ENCODE assay signal across 15 cellular contexts in the genomic region with DNA sequence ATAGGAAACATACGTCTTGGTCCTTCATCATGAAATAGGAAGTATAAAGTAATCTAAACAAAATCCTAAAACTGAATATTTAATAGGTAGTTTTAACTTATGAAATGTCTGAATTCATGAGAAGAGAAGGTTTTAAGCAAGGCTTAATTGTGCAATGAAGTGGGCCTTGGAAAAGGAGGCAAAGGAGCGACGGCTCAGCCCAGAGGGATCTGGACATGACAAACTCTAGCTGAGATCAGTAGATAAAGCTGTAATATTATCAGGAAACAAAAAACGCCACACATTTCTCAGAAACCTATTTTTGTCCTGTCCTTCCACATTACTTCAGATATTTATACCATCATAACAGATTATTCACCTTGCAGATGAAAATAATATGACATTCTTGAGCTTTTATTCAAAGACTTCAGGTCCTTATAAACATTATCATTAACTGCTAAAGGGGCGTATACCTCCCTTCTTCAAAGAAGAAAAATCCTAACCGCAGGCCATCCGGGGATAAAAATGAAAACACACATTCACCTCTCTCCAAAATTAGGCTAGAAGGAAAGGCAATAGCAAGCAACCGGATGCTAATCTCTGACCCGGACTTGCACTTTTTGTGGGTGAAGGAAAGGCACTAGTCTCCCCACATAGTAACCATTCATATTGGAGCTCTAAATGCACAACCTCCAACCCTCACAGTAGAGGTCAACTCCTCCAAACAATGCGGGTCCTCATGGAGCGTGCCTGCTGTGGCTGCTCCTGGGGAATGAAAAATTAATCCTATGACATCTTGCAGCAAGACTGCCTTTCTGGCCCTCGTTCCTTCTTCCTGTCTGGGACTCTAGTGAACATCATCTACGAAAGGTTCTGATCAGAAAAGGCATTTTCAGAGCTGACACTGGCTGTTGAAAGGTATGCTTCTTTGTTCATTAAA.
DNase-seq lines count a peak whose midpoint lies in the region; ATAC-seq and TF ChIP-seq lines count a peak whose summit lies in the region.
"Had no signal": no experiment of that assay in that cellular context is flagged by ENCODE, and none has a peak within 500 bp of the region (broad histone marks: within the 10 kb centered on the region; RNA-seq: fewer than 3 reads in every experiment).

No MANE protein-coding gene starts in this region.

- H3K36me3 ChIP-seq in SJCRH30: no peaks in the 10 kb centered on the region
- H3K36me3 ChIP-seq in stomach: no peaks in the 10 kb centered on the region
- H3K36me3 ChIP-seq: BE2C had no signal

- H3K4me1 Mint-ChIP-seq in HFFc6 (ENCODE audit: low read depth): peaks cover 14% of the 10 kb centered on the region
- H3K4me1 Mint-ChIP-seq in immature natural killer cell: no peaks in the 10 kb centered on the region

- TF ChIP-seq CTCF in HFFc6 (IDR thresholded peaks at IDR 0.05): no peak
- no peak for TF ChIP-seq CTCF in stomach (IDR thresholded peaks at IDR 0.05)

- no peak overlapping the region for H3K27ac ChIP-seq in SJCRH30
- H3K27ac ChIP-seq in stomach: peak overlapping the region in 2 of 5 donors; percentile 5 to 21
- H3K27ac ChIP-seq: HL-60, testis had no signal

- TF ChIP-seq POLR2A in stomach (IDR thresholded peaks at IDR 0.05): no peak

- H3K9me3 Mint-ChIP-seq in HFFc6 (no peaks in the 10 kb centered on the region), immature natural killer cell (no peaks in the 10 kb centered on the region)

- DNase-seq in HFFc6 (no peak), UCSD-AML1 (lab: John Stamatoyannopoulos, UW; ENCODE audit: unreplicated experiment) (peak; percentile 12), left cardiac atrium (no peak), sciatic nerve (ENCODE audit: low spot score) (no peak), SJCRH30 (no peak), stomach (no peak), immature natural killer cell (no peak)
- DNase-seq in stimulated activated naive CD4-positive, alpha-beta T cell treated with Interleukin-2 at 50 U/mL for 16 hours (lab: John Stamatoyannopoulos, UW): no peak
- DNase-seq: activated CD4-positive, CD25-positive, alpha-beta regulatory T cell treated with anti-CD3 and anti-CD28 coated beads, Interleukin-2, amount 50 U/mL, for 72 hours; activated naive CD4-positive, alpha-beta T cell; DMS153; testis had no signal

- WGBS in stomach, 5 donors: 53 to 68% (median 54%) methylated on average over 13 of the region's 13 CpGs

- no peaks in the 10 kb centered on the region for H3K36me3 Mint-ChIP-seq in HFFc6 (ENCODE audit: low read depth)
- H3K36me3 Mint-ChIP-seq in immature natural killer cell: no peaks in the 10 kb centered on the region

- ATAC-seq in left cardiac atrium (peak; percentile 31 to 41), sciatic nerve (peak; percentile 54)
- ATAC-seq: Panc1 had no signal

- no peaks in the 10 kb centered on the region; the same call in 1 of the 2 replicates for H3K27me3 Mint-ChIP-seq in HFFc6 (ENCODE audit: insufficient read depth)
- H3K27me3 Mint-ChIP-seq in immature natural killer cell (ENCODE audit: low read depth in 3 of 3): peaks cover 0 to 3% (median 0%) of the 10 kb centered on the region in 3 donors

- no peak for TF ChIP-seq EP300 in stomach (IDR thresholded peaks at IDR 0.05)

- intact Hi-C loops in left cardiac atrium (cut with DNase I) (loop anchor here (5.0 to 10.0 kb wide), 3 partner anchors 109 to 164 kb away; a partner anchor contains a TSS), sciatic nerve (cut with DNase I) (no loop called here), stomach (cut with DNase I; ENCODE audit: low total_unique reads) (loop anchor here (10.0 kb wide), 1 partner anchor 112 kb away; a partner anchor contains a TSS)

- H3K27me3 ChIP-seq in SJCRH30 (no peaks in the 10 kb centered on the region), stomach (no peaks in the 10 kb centered on the region)
- H3K27me3 ChIP-seq: BE2C, testis had no signal

- H3K9me3 ChIP-seq in SJCRH30 (replicated peaks) (no peaks in the 10 kb centered on the region), stomach (no peaks in the 10 kb centered on the region)
- H3K9me3 ChIP-seq: BE2C, testis had no signal

- H3K4me3 Mint-ChIP-seq in HFFc6: no peak overlapping the region; the same call in 1 of the 2 replicates
- no peak overlapping the region for H3K4me3 Mint-ChIP-seq in immature natural killer cell

- H3K4me3 ChIP-seq in SJCRH30 (no peak overlapping the region), stomach (no peak overlapping the region)
- H3K4me3 ChIP-seq: testis had no signal

- H3K4me1 ChIP-seq in SJCRH30 (peaks cover 9% of the 10 kb centered on the region), stomach (peaks cover 0 to 36% (median 3%) of the 10 kb centered on the region in 4 donors)
- H3K4me1 ChIP-seq: testis had no signal

- H3K27ac Mint-ChIP-seq in HFFc6 (peak overlapping the region; percentile 58), immature natural killer cell (no peak overlapping the region)
